ENCODE assay signal across 17 cellular contexts in genomic region chr12:52253391-52254179, GRCh38. TPM values are rescaled to one million over a fixed set of nuclear protein-coding genes. Genes with fewer than 3 reads are reported as not detected.
DNase-seq lines count a peak whose midpoint lies in the region; ATAC-seq, FAIRE-seq and TF ChIP-seq lines count a peak whose summit lies in the region.
"Had no signal": no experiment of that assay in that cellular context is flagged by ENCODE, and none has a peak within 500 bp of the region (broad histone marks: within the 10 kb centered on the region; RNA-seq: fewer than 3 reads in every experiment).

No MANE protein-coding gene starts in this region.

- H3K4me3 Mint-ChIP-seq in activated CD8-positive, alpha-beta T cell treated with anti-CD3 and anti-CD28 coated beads, Interleukin-2, amount 10 ng/mL, durations not matched to agents 7 days and 5 days: no peak overlapping the region
- no peak overlapping the region for H3K4me3 Mint-ChIP-seq in activated CD8-positive, alpha-beta T cell treated with anti-CD3 and anti-CD28 coated beads for 36 hours
- H3K4me3 Mint-ChIP-seq: CD8-positive, alpha-beta T cell; H9 had no signal

- peaks cover 54% of the 10 kb centered on the region for H3K27me3 ChIP-seq in lower lobe of right lung (ENCODE audit: low read depth)

- peak; percentile 76 for FAIRE-seq in urothelium cell line (lab: Jason Lieb, UNC)
- FAIRE-seq: HepG2 had no signal

- no peak for TF ChIP-seq CTCF in activated CD8-positive, alpha-beta T cell treated with anti-CD3 and anti-CD28 coated beads for 36 hours (IDR thresholded peaks at IDR 0.05)
- no peak for TF ChIP-seq CTCF in RWPE1 (conservative IDR thresholded peaks at IDR 0.05; ENCODE audit: low read depth)
- no peak for TF ChIP-seq CTCF in lower lobe of right lung (IDR thresholded peaks at IDR 0.05)

- intact Hi-C loops in activated CD8-positive, alpha-beta T cell treated with anti-CD3 and anti-CD28 coated beads for 36 hours (cut with micrococcal nuclease): no loop called here
- intact Hi-C loops in lower lobe of right lung (cut with DNase I): no loop called here

- H3K36me3 ChIP-seq in lower lobe of right lung: no peaks in the 10 kb centered on the region
- H3K36me3 ChIP-seq: BLaER1 treated with 17β-estradiol and CSF1 and Interleukin-3, amounts not matched to agents 10 nM and 100 nM; Peyer's patch had no signal

- H3K4me1 Mint-ChIP-seq in activated CD8-positive, alpha-beta T cell treated with anti-CD3 and anti-CD28 coated beads, Interleukin-2, amount 10 ng/mL, durations not matched to agents 7 days and 5 days (ENCODE audit: low read depth): peaks cover 68% of the 10 kb centered on the region
- peaks cover 14% of the 10 kb centered on the region for H3K4me1 Mint-ChIP-seq in activated CD8-positive, alpha-beta T cell treated with anti-CD3 and anti-CD28 coated beads for 36 hours (ENCODE audit: low read depth)

- H3K4me1 ChIP-seq in lower lobe of right lung: peaks cover 10% of the 10 kb centered on the region

- DNase-seq in activated CD8-positive, alpha-beta T cell treated with anti-CD3 and anti-CD28 coated beads, Interleukin-2, amount 10 ng/mL, durations not matched to agents 7 days and 5 days: no peak
- no peak for DNase-seq in activated CD8-positive, alpha-beta T cell treated with anti-CD3 and anti-CD28 coated beads for 36 hours
- no peak for DNase-seq in RWPE1 (ENCODE audit: low spot score)
- peak; percentile 39 for DNase-seq in lower lobe of right lung
- DNase-seq in urothelium cell line (ENCODE audit: low spot score): no peak
- DNase-seq in cerebellum (ENCODE audit: low spot score): no peak
- DNase-seq in NCI-H2171 (lab: John Stamatoyannopoulos, UW): no peak
- DNase-seq: DMS79 treated with DMSO at 0.1 percent for 48 hours, H9, KBM-7, NCI-H1694 treated with DMSO at 0.1 percent for 48 hours, NCI-H510A treated with DMSO at 0.1 percent for 48 hours, Peyer's patch, Right ventricle myocardium superior had no signal

- no peaks in the 10 kb centered on the region for H3K9me3 Mint-ChIP-seq in activated CD8-positive, alpha-beta T cell treated with anti-CD3 and anti-CD28 coated beads, Interleukin-2, amount 10 ng/mL, durations not matched to agents 7 days and 5 days (ENCODE audit: insufficient read depth)
- no peaks in the 10 kb centered on the region for H3K9me3 Mint-ChIP-seq in activated CD8-positive, alpha-beta T cell treated with anti-CD3 and anti-CD28 coated beads for 36 hours
- H3K9me3 Mint-ChIP-seq: CD8-positive, alpha-beta T cell; H9 had no signal

- H3K27ac Mint-ChIP-seq in activated CD8-positive, alpha-beta T cell treated with anti-CD3 and anti-CD28 coated beads, Interleukin-2, amount 10 ng/mL, durations not matched to agents 7 days and 5 days: peak overlapping the region; percentile 99
- H3K27ac Mint-ChIP-seq in activated CD8-positive, alpha-beta T cell treated with anti-CD3 and anti-CD28 coated beads for 36 hours: no peak overlapping the region
- H3K27ac Mint-ChIP-seq: CD8-positive, alpha-beta T cell; H9 had no signal

- H3K27me3 Mint-ChIP-seq in activated CD8-positive, alpha-beta T cell treated with anti-CD3 and anti-CD28 coated beads, Interleukin-2, amount 10 ng/mL, durations not matched to agents 7 days and 5 days (ENCODE audit: low read depth): peaks cover 33% of the 10 kb centered on the region
- H3K27me3 Mint-ChIP-seq in activated CD8-positive, alpha-beta T cell treated with anti-CD3 and anti-CD28 coated beads for 36 hours: peaks cover 48% of the 10 kb centered on the region

- H3K27ac ChIP-seq in RWPE1 (peak overlapping the region; percentile 57), lower lobe of right lung (no peak overlapping the region)
- H3K27ac ChIP-seq: BLaER1 treated with 17β-estradiol and CSF1 and Interleukin-3, amounts not matched to agents 10 nM and 100 nM; Peyer's patch had no signal

- no peak overlapping the region for H3K4me3 ChIP-seq in lower lobe of right lung
- H3K4me3 ChIP-seq: BLaER1 treated with 17β-estradiol and CSF1 and Interleukin-3, amounts not matched to agents 10 nM and 100 nM; Peyer's patch had no signal

- H3K9me3 ChIP-seq in lower lobe of right lung: no peaks in the 10 kb centered on the region
- H3K9me3 ChIP-seq: Peyer's patch had no signal

- H3K36me3 Mint-ChIP-seq in activated CD8-positive, alpha-beta T cell treated with anti-CD3 and anti-CD28 coated beads, Interleukin-2, amount 10 ng/mL, durations not matched to agents 7 days and 5 days (ENCODE audit: low read depth): peaks cover 25% of the 10 kb centered on the region
- no peaks in the 10 kb centered on the region for H3K36me3 Mint-ChIP-seq in activated CD8-positive, alpha-beta T cell treated with anti-CD3 and anti-CD28 coated beads for 36 hours (ENCODE audit: low read depth)
- H3K36me3 Mint-ChIP-seq: CD8-positive, alpha-beta T cell had no signal

- no peak for ATAC-seq in activated CD8-positive, alpha-beta T cell treated with anti-CD3 and anti-CD28 coated beads, Interleukin-2, amount 10 ng/mL, durations not matched to agents 7 days and 5 days
- no peak for ATAC-seq in activated CD8-positive, alpha-beta T cell treated with anti-CD3 and anti-CD28 coated beads for 36 hours
- ATAC-seq in lower lobe of right lung: no peak
- ATAC-seq: CD8-positive, alpha-beta T cell; HepG2 had no signal

- POLR2A ChIA-PET in activated CD8-positive, alpha-beta T cell treated with anti-CD3 and anti-CD28 coated beads, Interleukin-2, amount 10 ng/mL, durations not matched to agents 7 days and 5 days (lab: Charles Lee): no interaction called here
- POLR2A ChIA-PET in activated CD8-positive, alpha-beta T cell treated with anti-CD3 and anti-CD28 coated beads for 36 hours (lab: Charles Lee): interaction anchor here (1.5 kb wide), 1 partner anchor 15 kb away, joined by 3 read pairs; no protein-coding TSS in a partner anchor
- POLR2A ChIA-PET in RWPE1 (lab: Yijun Ruan, JAX; ENCODE audit: low non-redundant PET): no interaction called here

- CTCF ChIA-PET in activated CD8-positive, alpha-beta T cell treated with anti-CD3 and anti-CD28 coated beads, Interleukin-2, amount 10 ng/mL, durations not matched to agents 7 days and 5 days (lab: Charles Lee): interaction anchor here (1.0 to 2.8 kb wide), 5 partner anchors 10 to 40 kb away, joined by 3 to 20 read pairs (median 4); no protein-coding TSS in a partner anchor
- CTCF ChIA-PET in activated CD8-positive, alpha-beta T cell treated with anti-CD3 and anti-CD28 coated beads for 36 hours (lab: Charles Lee): no interaction called here
- CTCF ChIA-PET in RWPE1 (lab: Yijun Ruan, JAX): interaction anchor here (0.6 to 1.0 kb wide), 2 partner anchors 26 to 127 kb away, joined by 3 to 4 read pairs; no protein-coding TSS in a partner anchor

RNA-seq across cellular contexts. Expression of gene KRT7, which starts 20.5 kb away (rescaled TPM):
- 10 to 100 TPM; 14.4 to 14.7 TPM for total RNA-seq in activated CD8-positive, alpha-beta T cell treated with anti-CD3 and anti-CD28 coated beads, Interleukin-2, amount 10 ng/mL, durations not matched to agents 7 days and 5 days
- total RNA-seq in activated CD8-positive, alpha-beta T cell treated with anti-CD3 and anti-CD28 coated beads for 36 hours: 1 to 10 TPM; 2.1 to 3.1 TPM
- total RNA-seq in lower lobe of right lung: 257 TPM
- total RNA-seq in cerebellum: not detected
- total RNA-seq: CD8-positive, alpha-beta T cell; HepG2 had no signal

RNA-seq across cellular contexts. Expression of gene KRT86, which starts 20.9 kb away (rescaled TPM):
- total RNA-seq in activated CD8-positive, alpha-beta T cell treated with anti-CD3 and anti-CD28 coated beads, Interleukin-2, amount 10 ng/mL, durations not matched to agents 7 days and 5 days: 1 to 10 TPM; 1.1 TPM
- not detected for total RNA-seq in activated CD8-positive, alpha-beta T cell treated with anti-CD3 and anti-CD28 coated beads for 36 hours
- total RNA-seq in lower lobe of right lung (0.74 TPM), cerebellum (not detected)
- total RNA-seq: H9, HepG2, Peyer's patch, Right ventricle myocardium superior had no signal

RNA-seq across cellular contexts. Expression of gene KRT81, which starts 37.7 kb away (rescaled TPM):
- total RNA-seq in activated CD8-positive, alpha-beta T cell treated with anti-CD3 and anti-CD28 coated beads, Interleukin-2, amount 10 ng/mL, durations not matched to agents 7 days and 5 days: under 1 TPM; 0.29 to 0.42 TPM
- not detected for total RNA-seq in activated CD8-positive, alpha-beta T cell treated with anti-CD3 and anti-CD28 coated beads for 36 hours
- total RNA-seq in lower lobe of right lung: not detected
- total RNA-seq in cerebellum: not detected
- total RNA-seq: CD8-positive, alpha-beta T cell; H9; HepG2; Peyer's patch; Right ventricle myocardium superior had no signal

Comparison
In these comparisons a context has a peak if more than half of its experiments do, and no peak if none do; other contexts are left out.
1. RNA of gene KRT7, which starts 20.5 kb away (total RNA-seq): 257 TPM in lower lobe of right lung (single experiment); 14.4 to 14.7 TPM in activated CD8-positive, alpha-beta T cell treated with anti-CD3 and anti-CD28 coated beads, Interleukin-2, amount 10 ng/mL, durations not matched to agents 7 days and 5 days, 2.1 to 3.1 TPM in activated CD8-positive, alpha-beta T cell treated with anti-CD3 and anti-CD28 coated beads for 36 hours and not detected in cerebellum (single experiment); every median in the first group is over 10 times any median in the second.